ENCODE assay signal across 24 cellular contexts in the genomic region with DNA sequence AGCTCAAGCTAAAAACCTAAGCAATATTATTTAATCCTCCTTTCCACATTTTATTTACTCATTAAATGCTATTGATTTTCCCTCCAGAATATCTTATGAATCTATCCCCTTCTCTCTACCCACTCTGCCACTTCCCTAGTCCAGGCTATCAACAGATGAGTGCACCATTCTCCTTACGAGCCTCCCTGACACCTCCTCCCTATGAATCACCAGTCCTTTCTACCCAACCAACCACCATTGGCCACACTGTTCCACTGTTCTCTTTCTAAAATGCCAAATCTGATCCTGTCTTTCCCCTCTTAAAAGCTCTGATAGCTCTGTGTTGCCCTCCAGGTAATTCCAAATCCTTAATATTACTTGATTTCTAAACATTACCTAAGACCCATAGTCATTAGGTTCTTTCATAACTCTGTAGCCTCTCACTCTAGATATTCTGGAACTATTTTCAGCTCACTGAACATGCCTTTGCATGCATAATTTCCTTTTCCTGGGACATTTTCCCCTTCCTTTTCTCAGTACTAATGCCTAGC.
DNase-seq lines count a peak whose midpoint lies in the region; ATAC-seq and TF ChIP-seq lines count a peak whose summit lies in the region.
"Had no signal": no experiment of that assay in that cellular context is flagged by ENCODE, and none has a peak within 500 bp of the region (broad histone marks: within the 10 kb centered on the region; RNA-seq: fewer than 3 reads in every experiment).

No MANE protein-coding gene starts in this region.

- intact Hi-C loops in esophagus squamous epithelium (cut with DNase I): no loop called here

- H3K9me3 Mint-ChIP-seq in nephron progenitor cell: peaks cover 4% of the 10 kb centered on the region
- H3K9me3 Mint-ChIP-seq: activated T-cell treated with anti-CD3 and anti-CD28 coated beads, Interleukin-2, amount 50 U/mL, for 24 hours; naive thymus-derived CD4-positive, alpha-beta T cell had no signal

- peak overlapping the region; percentile 33 for H3K27ac Mint-ChIP-seq in nephron progenitor cell
- H3K27ac Mint-ChIP-seq: activated T-cell treated with anti-CD3 and anti-CD28 coated beads, Interleukin-2, amount 50 U/mL, for 24 hours; CD4-positive, CD25-positive, alpha-beta regulatory T cell; naive thymus-derived CD4-positive, alpha-beta T cell had no signal

- DNase-seq in EH (ENCODE audit: low read depth): peak; percentile 16
- DNase-seq in M059J (ENCODE audit: low read depth): peak; percentile 20
- no peak for DNase-seq in epithelial cell of prostate (ENCODE audit: low read depth, low spot score)
- DNase-seq in nephron progenitor cell: no peak
- DNase-seq in NCI-H774 (lab: John Stamatoyannopoulos, UW): no peak
- DNase-seq in esophagus squamous epithelium (lab: John Stamatoyannopoulos, UW): no peak
- DNase-seq in activated gamma-delta T cell (lab: John Stamatoyannopoulos, UW): no peak
- DNase-seq: activated CD8-positive, alpha-beta memory T cell treated with anti-CD3 and anti-CD28 coated beads for 24 hours; activated naive CD4-positive, alpha-beta T cell treated with Interleukin-2 at 50 U/mL for 16 hours; activated T-cell treated with anti-CD3 and anti-CD28 coated beads, Interleukin-2, amount 50 U/mL, for 24 hours; CD4-positive, CD25-positive, alpha-beta regulatory T cell; dorsolateral prefrontal cortex; Kasumi-1; naive thymus-derived CD4-positive, alpha-beta T cell; NCI-H1105; NCI-H2029 treated with DMSO at 0.1 percent for 48 hours; NCI-H345; posterior cingulate gyrus; SIG-M5; sigmoid colon; T-helper 1 cell; uterus had no signal

- peaks cover 6% of the 10 kb centered on the region for H3K4me1 Mint-ChIP-seq in nephron progenitor cell
- H3K4me1 Mint-ChIP-seq: CD4-positive, CD25-positive, alpha-beta regulatory T cell had no signal

- H3K4me3 ChIP-seq in esophagus squamous epithelium: no peak overlapping the region
- H3K4me3 ChIP-seq: dorsolateral prefrontal cortex, sigmoid colon, suprapubic skin, uterus had no signal

- no peaks in the 10 kb centered on the region for H3K27me3 ChIP-seq in esophagus squamous epithelium
- H3K27me3 ChIP-seq: dorsolateral prefrontal cortex, sigmoid colon, suprapubic skin, uterus had no signal

- no peak for TF ChIP-seq POLR2A in esophagus squamous epithelium (IDR thresholded peaks at IDR 0.05)

- H3K9me3 ChIP-seq in esophagus squamous epithelium: no peaks in the 10 kb centered on the region
- H3K9me3 ChIP-seq: sigmoid colon, suprapubic skin, uterus had no signal

- no peaks in the 10 kb centered on the region for H3K36me3 ChIP-seq in esophagus squamous epithelium
- H3K36me3 ChIP-seq: sigmoid colon, suprapubic skin, uterus had no signal

- TF ChIP-seq CTCF in nephron progenitor cell (IDR thresholded peaks at IDR 0.05) (no peak), esophagus squamous epithelium (IDR thresholded peaks at IDR 0.05) (no peak)

- 42 to 55% methylated on average over 1 of the region's 1 CpG for WGBS in esophagus squamous epithelium, 2 donors

- H3K27ac ChIP-seq in epithelial cell of prostate (peak overlapping the region; percentile 76), esophagus squamous epithelium (peak overlapping the region in 1 of 4 donors; percentile 37)
- H3K27ac ChIP-seq: dorsolateral prefrontal cortex, sigmoid colon, suprapubic skin, uterus had no signal

- no peaks in the 10 kb centered on the region for H3K36me3 Mint-ChIP-seq in nephron progenitor cell (ENCODE audit: low read depth)
- H3K36me3 Mint-ChIP-seq: CD4-positive, CD25-positive, alpha-beta regulatory T cell; naive thymus-derived CD4-positive, alpha-beta T cell had no signal

- peaks cover 2% of the 10 kb centered on the region for H3K27me3 Mint-ChIP-seq in nephron progenitor cell (ENCODE audit: low read depth, poor library complexity)

- H3K4me3 Mint-ChIP-seq in nephron progenitor cell: no peak overlapping the region
- H3K4me3 Mint-ChIP-seq: activated T-cell treated with anti-CD3 and anti-CD28 coated beads, Interleukin-2, amount 50 U/mL, for 24 hours; CD4-positive, CD25-positive, alpha-beta regulatory T cell; naive thymus-derived CD4-positive, alpha-beta T cell had no signal

- no peak for ATAC-seq in HG02938 (IDR thresholded peaks at IDR 0.05; ENCODE audit: unreplicated experiment)
- ATAC-seq: naive thymus-derived CD4-positive, alpha-beta T cell had no signal

- H3K4me1 ChIP-seq in esophagus squamous epithelium: peaks cover 0 to 10% (median 6%) of the 10 kb centered on the region in 3 donors
- H3K4me1 ChIP-seq: sigmoid colon, uterus had no signal

Comparison
In these comparisons a context has a peak if more than half of its experiments do, and no peak if none do; other contexts are left out.
1. DNase-seq: peak in EH (single experiment) and M059J (single experiment); none in epithelial cell of prostate (single experiment), nephron progenitor cell (single experiment), NCI-H774 (single experiment), esophagus squamous epithelium (single experiment) and activated gamma-delta T cell (single experiment).